Comparison of ENCODE assay signal across 21 cellular contexts in the genomic region with DNA sequence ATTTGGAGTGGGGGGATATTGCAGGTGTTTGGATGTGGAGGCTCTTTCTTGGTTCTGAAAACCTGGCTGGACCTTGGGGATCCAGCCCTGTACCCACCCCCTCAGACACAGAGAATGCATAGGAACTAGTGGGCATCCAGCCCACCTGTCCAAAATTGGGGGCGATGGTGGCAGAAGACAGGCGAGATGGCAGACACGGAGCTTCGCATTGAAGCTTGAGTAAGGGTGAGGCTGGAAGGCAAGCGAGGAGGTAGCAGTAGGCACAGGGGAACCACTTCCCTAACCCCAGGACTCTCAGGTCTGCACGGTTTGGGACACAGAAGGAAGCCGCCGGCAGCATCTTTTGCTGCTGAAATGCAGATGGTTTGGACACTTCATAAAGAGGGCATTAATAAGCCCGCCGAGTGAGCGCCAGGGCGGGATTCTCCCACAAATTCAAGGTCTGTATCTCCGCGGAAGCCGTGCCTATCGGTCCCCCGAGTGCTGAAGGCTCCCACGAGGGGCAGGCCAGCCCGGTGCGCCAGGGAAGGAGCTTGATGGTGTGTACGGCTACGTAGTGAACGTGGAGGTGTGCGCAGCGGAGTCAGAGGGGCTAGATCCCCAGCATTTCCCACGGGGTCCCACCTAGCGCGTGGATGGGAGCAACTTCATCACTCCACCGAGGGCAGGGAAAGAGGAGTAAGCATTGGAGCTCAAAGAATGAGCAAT. TPM values are rescaled to one million over a fixed set of nuclear protein-coding genes. Genes with fewer than 3 reads are reported as not detected.
DNase-seq lines count a peak whose midpoint lies in the region; ATAC-seq and TF ChIP-seq lines count a peak whose summit lies in the region.
"Had no signal": no experiment of that assay in that cellular context is flagged by ENCODE, and none has a peak within 500 bp of the region (broad histone marks: within the 10 kb centered on the region; RNA-seq: fewer than 3 reads in every experiment).

No MANE protein-coding gene starts in this region.

- 23% methylated on average over 12 of the region's 29 CpGs for WGBS in right lobe of liver (ENCODE audit: insufficient coverage, low coverage, low lambda C conversion rate, missing lambda C conversion rate)
- WGBS in stomach, 5 donors, result 37 to 71% (median 61%) methylated on average over 20 to 29 of the region's 29 CpGs

- H3K36me3 ChIP-seq in colonic mucosa (no peaks in the 10 kb centered on the region), right lobe of liver (peaks cover 0 to 9% (median 0%) of the 10 kb centered on the region in 4 donors), stomach (peaks cover 0 to 5% (median 0%) of the 10 kb centered on the region in 4 donors)
- H3K36me3 ChIP-seq: left ventricle myocardium inferior, tibial nerve had no signal

- no peak for TF ChIP-seq POLR2A in right lobe of liver (IDR thresholded peaks at IDR 0.05)
- no peak for TF ChIP-seq POLR2A in stomach (IDR thresholded peaks at IDR 0.05)

- no peak for TF ChIP-seq EP300 in stomach (IDR thresholded peaks at IDR 0.05)

- H3K4me1 ChIP-seq in colonic mucosa (peaks cover 4% of the 10 kb centered on the region), right lobe of liver (peaks cover 0 to 16% (median 5%) of the 10 kb centered on the region in 4 donors), stomach (peaks cover 10 to 52% (median 42%) of the 10 kb centered on the region in 4 donors)

- H3K27ac ChIP-seq in colonic mucosa (no peak overlapping the region), right lobe of liver (peak overlapping the region in 2 of 3 donors; percentile 90 to 98), stomach (peak overlapping the region in 4 of 5 donors; percentile 88 to 95 (median 90))
- H3K27ac ChIP-seq: 22Rv1, left ventricle myocardium inferior, tibial nerve had no signal

- DNase-seq in DMS53 (lab: John Stamatoyannopoulos, UW) (peak; percentile 60), DMS53 treated with DMSO at 0.1 percent for 48 hours (lab: John Stamatoyannopoulos, UW; ENCODE audit: unreplicated experiment) (no peak), colonic mucosa (peak; percentile 25), right lobe of liver (no peak), stomach (no peak), SIG-M5 (lab: John Stamatoyannopoulos, UW) (no peak)
- no peak for DNase-seq in activated CD4-positive, alpha-beta T cell treated with anti-CD3 and anti-CD28 coated beads, Interleukin-2, amount 50 U/mL, for 4 hours
- DNase-seq: activated CD4-positive, alpha-beta memory T cell treated with anti-CD3 and anti-CD28 coated beads, Interleukin-2, amount 10 ng/mL, durations not matched to agents 7 days and 5 days; activated gamma-delta T cell treated with Interleukin-2 at 50 U/mL for 16 hours; CD8-positive, alpha-beta memory T cell; left ventricle myocardium inferior; NCI-H1092 treated with DMSO at 0.1 percent for 48 hours; NCI-H345; stimulated activated CD4-positive, alpha-beta T cell treated with anti-CD3 and anti-CD28 coated beads, Interleukin-4, amount 100 ng/mL, for 24 hours had no signal

- H3K4me3 ChIP-seq in colonic mucosa (no peak overlapping the region), right lobe of liver (peak overlapping the region in 2 of 3 donors; percentile 71 to 78), stomach (peak overlapping the region in 1 of 4 donors; percentile 58)
- H3K4me3 ChIP-seq: left ventricle myocardium inferior, tibial nerve had no signal

- intact Hi-C loops in colonic mucosa (cut with DNase I) (loop anchor here (2.0 to 5.0 kb wide), 3 partner anchors 96 to 247 kb away; no protein-coding TSS in a partner anchor), right lobe of liver (cut with DNase I) (loop anchor here (10.0 kb wide), 1 partner anchor 121 kb away; no protein-coding TSS in a partner anchor), stomach (cut with DNase I; ENCODE audit: low total_unique reads) (no loop called here)

- H3K9me3 ChIP-seq in colonic mucosa (no peaks in the 10 kb centered on the region), right lobe of liver (no peaks in the 10 kb centered on the region), stomach (no peaks in the 10 kb centered on the region)
- H3K9me3 ChIP-seq: left ventricle myocardium inferior, tibial nerve had no signal

- peak overlapping the region in 1 of 2 donors; percentile 81 for H3K9ac ChIP-seq in colonic mucosa (ENCODE audit: low read depth in 2 of 2, low read length in 2 of 2)

- no peak for TF ChIP-seq CTCF in colonic mucosa (IDR thresholded peaks at IDR 0.05)
- no peak for TF ChIP-seq CTCF in right lobe of liver (IDR thresholded peaks at IDR 0.05)
- TF ChIP-seq CTCF in stomach (IDR thresholded peaks at IDR 0.05), result no peak

- H3K27me3 ChIP-seq in colonic mucosa (peaks cover 27% of the 10 kb centered on the region), right lobe of liver (no peaks in the 10 kb centered on the region), stomach (peaks cover 10 to 100% (median 59%) of the 10 kb centered on the region in 3 donors)

- ATAC-seq in right lobe of liver, result no peak
- ATAC-seq in GM19395 (IDR thresholded peaks at IDR 0.05; ENCODE audit: unreplicated experiment), result no peak
- ATAC-seq: stimulated activated naive CD8-positive, alpha-beta T cell treated with anti-CD3 and anti-CD28 coated beads, Interleukin-15, Interleukin-2, amounts not matched to agents 100 U/mL and 50 U/mL, for 24 hours had no signal

RNA-seq across cellular contexts. Expression of gene FOXA2, which starts 1.6 kb away (rescaled TPM):
- total RNA-seq in colonic mucosa (10 to 100 TPM; 27.9 to 29.1 TPM), right lobe of liver (10 to 100 TPM; 11.8 to 28.7 (median 21.2) TPM), stomach (10 to 100 TPM in 4 of 5 donors, 1 to 10 TPM in 1; 7.5 to 62.0 (median 26.1) TPM)
- polyA plus RNA-seq in stomach, result 10 to 100 TPM in 2 of 3 donors, 1 to 10 TPM in 1; 9.4 to 32.7 (median 13.3) TPM
- total RNA-seq: activated CD4-positive, alpha-beta memory T cell treated with anti-CD3 and anti-CD28 coated beads, Interleukin-2, amount 10 ng/mL, durations not matched to agents 7 days and 5 days; CD8-positive, alpha-beta memory T cell; left ventricle myocardium inferior; LHCN-M2; mononuclear cell; T-helper 2 cell treated with Interferon-gamma antibody and Interleukin-4, amounts not matched to agents 100 ng/mL and 5 ng/mL, for 36 hours had no signal
- polyA plus RNA-seq: CD8-positive, alpha-beta memory T cell had no signal

Comparison
In these comparisons a context has a peak if more than half of its experiments do, and no peak if none do; other contexts are left out.
1. DNase-seq: peak in DMS53 (single experiment) and colonic mucosa (single experiment); none in DMS53 treated with DMSO at 0.1 percent for 48 hours (single experiment), right lobe of liver (0 of 3), stomach (single experiment), SIG-M5 (single experiment) and activated CD4-positive, alpha-beta T cell treated with anti-CD3 and anti-CD28 coated beads, Interleukin-2, amount 50 U/mL, for 4 hours (0 of 2).